In the genomic region with DNA sequence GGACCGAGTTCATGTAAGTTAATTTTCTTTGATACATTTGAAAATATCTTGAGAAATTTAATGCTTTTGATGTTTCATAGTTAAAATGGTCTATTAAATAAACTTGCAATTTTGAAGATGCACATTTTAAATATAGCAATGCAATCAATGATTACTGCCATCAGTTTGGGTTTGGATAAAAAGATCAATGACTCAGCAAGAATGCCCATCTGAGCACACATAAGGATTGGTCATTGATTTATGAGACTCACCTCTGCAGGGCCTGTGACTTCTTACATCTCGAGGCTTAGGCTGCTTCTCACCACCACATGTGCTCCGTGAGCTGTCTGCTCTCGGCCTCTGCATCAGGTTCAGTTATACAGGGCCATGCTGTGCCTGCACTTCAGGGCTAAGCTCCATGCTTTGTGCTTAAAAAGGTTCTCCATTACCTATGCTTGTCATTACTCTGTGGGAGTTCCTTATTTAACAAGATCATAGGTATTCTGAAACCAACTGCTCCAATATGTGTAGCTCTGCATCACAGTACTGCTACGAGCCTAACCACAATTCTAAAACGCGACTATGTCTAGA, we compare ENCODE assay signal across 18 cellular contexts.
DNase-seq lines count a peak whose midpoint lies in the region; ATAC-seq, FAIRE-seq and TF ChIP-seq lines count a peak whose summit lies in the region.
"Had no signal": no experiment of that assay in that cellular context is flagged by ENCODE, and none has a peak within 500 bp of the region (broad histone marks: within the 10 kb centered on the region; RNA-seq: fewer than 3 reads in every experiment).

No MANE protein-coding gene starts in this region.

- H2BK15ac ChIP-seq in H9 (ENCODE audit: low read depth, low read length): no peak overlapping the region

- no peak for FAIRE-seq in astrocyte (lab: Jason Lieb, UNC)
- FAIRE-seq: GM19239, H54 had no signal

- no peak overlapping the region for H2BK20ac ChIP-seq in H9 (ENCODE audit: low read depth, low read length, poor library complexity, severe bottlenecking)

- H2AFZ ChIP-seq in H9 (ENCODE audit: low read length) (peak overlapping the region; percentile 32), astrocyte (ENCODE audit: low read depth, low read length) (no peak overlapping the region)

- H2BK5ac ChIP-seq in H9 (ENCODE audit: insufficient read length, low read length): no peak overlapping the region

- H3K4me2 ChIP-seq in H9 (ENCODE audit: insufficient read depth, insufficient read length, low read length) (no peak overlapping the region), astrocyte (ENCODE audit: low read length) (no peak overlapping the region)

- H3K27ac Mint-ChIP-seq in H9 (0 out of 7 replicates have a peak overlapping the region, but pooled peaks of 1 of the 3 experiments have one; percentile 23), astrocyte (ENCODE audit: unreplicated experiment) (peak overlapping the region; percentile 48), nephron progenitor cell (no peak overlapping the region)

- H3K4me1 Mint-ChIP-seq in H9 (peaks cover 6 to 8% of the 10 kb centered on the region in 2 experiments), astrocyte (ENCODE audit: low read depth, unreplicated experiment) (no peaks in the 10 kb centered on the region), nephron progenitor cell (peaks cover 13% of the 10 kb centered on the region)

- intact Hi-C loops in dorsolateral prefrontal cortex (cut with DNase I): no loop called here

- H3K18ac ChIP-seq in H9 (ENCODE audit: insufficient read length, low read depth, low read length): no peak overlapping the region

- no peak overlapping the region for H3T11ph ChIP-seq in H9 (ENCODE audit: low read length)

- H3K4me3 ChIP-seq in astrocyte (ENCODE audit: insufficient read depth, low read depth, low read length) (no peak overlapping the region), dorsolateral prefrontal cortex (no peak overlapping the region)
- H3K4me3 ChIP-seq: SJSA1 had no signal

- no peak overlapping the region for H2BK120ac ChIP-seq in H9 (ENCODE audit: low read depth, low read length, poor library complexity, severe bottlenecking)

- H3K14ac ChIP-seq in H9 (ENCODE audit: insufficient read depth, low read length): no peak overlapping the region

- H3K23me2 ChIP-seq in H9 (ENCODE audit: insufficient read length, low read depth, low read length, poor library complexity, severe bottlenecking): no peaks in the 10 kb centered on the region

- ATAC-seq in HG03159 (IDR thresholded peaks at IDR 0.05; ENCODE audit: unreplicated experiment): no peak
- ATAC-seq in HG02870 (IDR thresholded peaks at IDR 0.05; ENCODE audit: unreplicated experiment): no peak

- H3K23ac ChIP-seq in H9 (ENCODE audit: insufficient read length, low read depth, low read length): no peak overlapping the region

- no peak overlapping the region for H3K9ac ChIP-seq in H9 (ENCODE audit: extremely low read depth, insufficient read length, low read length)
- H3K9ac ChIP-seq in astrocyte (ENCODE audit: low read length): no peak overlapping the region

- H3K79me2 ChIP-seq in H9 (ENCODE audit: insufficient read depth, low read length) (no peaks in the 10 kb centered on the region), astrocyte (ENCODE audit: insufficient read depth, low read length) (no peaks in the 10 kb centered on the region)

- no CpG with 5 or more reads among the region's 7 CpGs for WGBS in H9 (ENCODE audit: extremely low coverage, insufficient read length, low lambda C conversion rate)

- no peak overlapping the region for H4K91ac ChIP-seq in H9 (ENCODE audit: insufficient read length, low read depth, low read length)

- H4K5ac ChIP-seq in H9 (ENCODE audit: insufficient read length, low read depth, low read length): no peak overlapping the region

- H4K20me1 ChIP-seq in H9 (ENCODE audit: control insufficient read depth, insufficient read depth, insufficient read length) (no peaks in the 10 kb centered on the region), astrocyte (ENCODE audit: insufficient read depth, low read length) (no peaks in the 10 kb centered on the region)

- H3K79me1 ChIP-seq in H9 (ENCODE audit: insufficient read depth, low read depth, low read length, poor library complexity, severe bottlenecking): no peaks in the 10 kb centered on the region

- H3K4me3 Mint-ChIP-seq in H9 (no peak overlapping the region), astrocyte (ENCODE audit: unreplicated experiment) (no peak overlapping the region), nephron progenitor cell (no peak overlapping the region)

- no peaks in the 10 kb centered on the region for H3K27me3 Mint-ChIP-seq in H9 (ENCODE audit: low read depth)
- H3K27me3 Mint-ChIP-seq in astrocyte (ENCODE audit: low read depth, unreplicated experiment): no peaks in the 10 kb centered on the region
- no peaks in the 10 kb centered on the region for H3K27me3 Mint-ChIP-seq in nephron progenitor cell (ENCODE audit: low read depth, poor library complexity)

- H3K36me3 Mint-ChIP-seq in H9 (ENCODE audit: insufficient read depth in 1 of 3, low read depth in 3 of 3): no peaks in the 10 kb centered on the region
- no peaks in the 10 kb centered on the region for H3K36me3 Mint-ChIP-seq in astrocyte (ENCODE audit: low read depth, unreplicated experiment)
- H3K36me3 Mint-ChIP-seq in nephron progenitor cell (ENCODE audit: low read depth): no peaks in the 10 kb centered on the region

- no peak overlapping the region for H2AK5ac ChIP-seq in H9 (ENCODE audit: insufficient read length, low read length)

- H3K56ac ChIP-seq in H9 (ENCODE audit: insufficient read length, low read depth, low read length): peak overlapping the region; percentile 73

- H3K27ac ChIP-seq in H9 (ENCODE audit: insufficient read length, low read depth, low read length): no peak overlapping the region
- H3K27ac ChIP-seq in astrocyte (ENCODE audit: low read depth, low read length): no peak overlapping the region
- H3K27ac ChIP-seq in dorsolateral prefrontal cortex: no peak overlapping the region
- H3K27ac ChIP-seq: C4-2B, SJSA1 had no signal

- no peaks in the 10 kb centered on the region for H3K9me3 ChIP-seq in H9 (ENCODE audit: control insufficient read depth, low read depth, low read length)
- peaks cover 2% of the 10 kb centered on the region for H3K9me3 ChIP-seq in astrocyte (ENCODE audit: insufficient read depth, low read depth, low read length)
- H3K9me3 ChIP-seq: SJSA1 had no signal

- no peaks in the 10 kb centered on the region for H3K36me3 ChIP-seq in astrocyte (ENCODE audit: insufficient read depth, low read length)
- H3K36me3 ChIP-seq: SJSA1 had no signal

- no peaks in the 10 kb centered on the region for H3K9me3 Mint-ChIP-seq in H9
- no peaks in the 10 kb centered on the region for H3K9me3 Mint-ChIP-seq in astrocyte (ENCODE audit: unreplicated experiment)
- H3K9me3 Mint-ChIP-seq in nephron progenitor cell: no peaks in the 10 kb centered on the region

- TF ChIP-seq CTCF in H9 (conservative IDR thresholded peaks at IDR 0.05): no peak
- no peak for TF ChIP-seq CTCF in astrocyte (IDR thresholded peaks at IDR 0.05; ENCODE audit: insufficient read depth, low read depth, low read length)
- TF ChIP-seq CTCF in nephron progenitor cell (IDR thresholded peaks at IDR 0.05): no peak
- TF ChIP-seq CTCF in dorsolateral prefrontal cortex (IDR thresholded peaks at IDR 0.05 in 54 of 56, conservative IDR thresholded peaks at IDR 0.05 in 2 of 56; ENCODE audit: low read depth in 1 of 56, partially characterized antibody in 56 of 56): no peak

- no peaks in the 10 kb centered on the region for H3K4me1 ChIP-seq in H9 (ENCODE audit: insufficient read depth, low read length)
- no peaks in the 10 kb centered on the region for H3K4me1 ChIP-seq in astrocyte (ENCODE audit: insufficient read depth, low read length)
- H3K4me1 ChIP-seq: SJSA1 had no signal

- H2BK12ac ChIP-seq in H9 (ENCODE audit: insufficient read length, low read depth, low read length): no peak overlapping the region

- no peak overlapping the region for H4K8ac ChIP-seq in H9 (replicated peaks; ENCODE audit: insufficient read length, low read depth, low read length)

- H3K4ac ChIP-seq in H9 (ENCODE audit: low read depth, low read length): no peak overlapping the region

- DNase-seq in ELR (ENCODE audit: low read depth) (peak; percentile 0), H9 (peak; percentile 34), astrocyte (ENCODE audit: low read depth) (no peak), nephron progenitor cell (peak; percentile 4), dorsolateral prefrontal cortex (no peak)
- DNase-seq: COR-L47, NCI-H1048, NCI-H1694, NCI-H2107, NCI-H345, NCI-H526 treated with DMSO at 0.1 percent for 48 hours, SW 1271 had no signal

- H3K27me3 ChIP-seq in H9 (ENCODE audit: insufficient read depth, low read length) (no peaks in the 10 kb centered on the region), astrocyte (ENCODE audit: insufficient read depth, low read length) (no peaks in the 10 kb centered on the region), dorsolateral prefrontal cortex (no peaks in the 10 kb centered on the region)
- H3K27me3 ChIP-seq: SJSA1 had no signal

Comparison
In these comparisons a context has a peak if more than half of its experiments do, and no peak if none do; other contexts are left out.
1. DNase-seq: peak in ELR (single experiment), H9 (single experiment) and nephron progenitor cell (single experiment); none in astrocyte (single experiment) and dorsolateral prefrontal cortex (0 of 10).